20 cellular contexts compared by ENCODE assay signal in genomic region chr3:11735638-11736037, GRCh38.
DNase-seq lines count a peak whose midpoint lies in the region; ATAC-seq and TF ChIP-seq lines count a peak whose summit lies in the region.
"Had no signal": no experiment of that assay in that cellular context is flagged by ENCODE, and none has a peak within 500 bp of the region (broad histone marks: within the 10 kb centered on the region; RNA-seq: fewer than 3 reads in every experiment).

No MANE protein-coding gene starts in this region.

- no peaks in the 10 kb centered on the region for H3K36me3 ChIP-seq in GM06990 (ENCODE audit: control insufficient read depth, insufficient read depth, low read length)
- H3K36me3 ChIP-seq in naive thymus-derived CD4-positive, alpha-beta T cell (ENCODE audit: control insufficient read depth in 2 of 3, insufficient read depth in 3 of 3, low read length in 3 of 3): no peaks in the 10 kb centered on the region
- no peaks in the 10 kb centered on the region for H3K36me3 ChIP-seq in uterus
- H3K36me3 ChIP-seq: pancreas, sigmoid colon had no signal

- H3K4me1 Mint-ChIP-seq in naive thymus-derived CD4-positive, alpha-beta T cell: peaks cover 0 to 6% (median 3%) of the 10 kb centered on the region in 7 donors
- H3K4me1 Mint-ChIP-seq: activated CD4-positive, alpha-beta T cell treated with anti-CD3 and anti-CD28 coated beads, Interleukin-2, amount 10 ng/mL, durations not matched to agents 24 days and 14 days; endodermal cell; naive B cell had no signal

- no peaks in the 10 kb centered on the region; the same call in 1 of the 2 replicates for H3K27me3 ChIP-seq in GM06990 (replicated peaks; ENCODE audit: control insufficient read depth, insufficient read depth, low read length)
- H3K27me3 ChIP-seq in naive thymus-derived CD4-positive, alpha-beta T cell (ENCODE audit: control insufficient read depth in 2 of 2, insufficient read depth in 2 of 2, low read length in 2 of 2): no peaks in the 10 kb centered on the region
- no peaks in the 10 kb centered on the region for H3K27me3 ChIP-seq in uterus
- H3K27me3 ChIP-seq: pancreas, sigmoid colon had no signal

- TF ChIP-seq CTCF in GM06990 (IDR thresholded peaks at IDR 0.05; ENCODE audit: insufficient read depth, low read length, poor library complexity, severe bottlenecking): peak; percentile 37
- TF ChIP-seq CTCF in uterus (IDR thresholded peaks at IDR 0.05): no peak

- H3K4me3 Mint-ChIP-seq in naive thymus-derived CD4-positive, alpha-beta T cell: no peak overlapping the region
- H3K4me3 Mint-ChIP-seq: activated CD4-positive, alpha-beta T cell treated with anti-CD3 and anti-CD28 coated beads, Interleukin-2, amount 10 ng/mL, durations not matched to agents 24 days and 14 days; brain; endodermal cell; naive B cell; T-cell had no signal

- peaks cover 0 to 9% (median 0%) of the 10 kb centered on the region in 5 donors for H3K27me3 Mint-ChIP-seq in naive thymus-derived CD4-positive, alpha-beta T cell
- H3K27me3 Mint-ChIP-seq: brain, T-cell had no signal

- intact Hi-C loops in naive thymus-derived CD4-positive, alpha-beta T cell (cut with micrococcal nuclease): loop anchor here in 1 of 2 donors (1.0 kb wide), 1 partner anchor 69 kb away; no protein-coding TSS in a partner anchor
- intact Hi-C loops in uterus (cut with DNase I; ENCODE audit: low total_unique reads): no loop called here

- POLR2A ChIA-PET in HEK293T (lab: Yijun Ruan, JAX): no interaction called here
- POLR2A ChIA-PET in naive thymus-derived CD4-positive, alpha-beta T cell (lab: Charles Lee): no interaction called here

- H3K9me3 ChIP-seq in naive thymus-derived CD4-positive, alpha-beta T cell (ENCODE audit: control insufficient read depth in 2 of 3, low read length in 3 of 3): no peaks in the 10 kb centered on the region
- no peaks in the 10 kb centered on the region for H3K9me3 ChIP-seq in uterus
- H3K9me3 ChIP-seq: pancreas, sigmoid colon had no signal

- DNase-seq in GM06990 (ENCODE audit: extremely low read depth, insufficient read length) (no peak), HEK293T (ENCODE audit: extremely low spot score) (no peak), RPMI8226 (peak; percentile 39), uterus (no peak)
- no peak for DNase-seq in naive thymus-derived CD4-positive, alpha-beta T cell
- DNase-seq in activated CD4-positive, alpha-beta T cell treated with anti-CD3 and anti-CD28 coated beads for 1 hour: no peak
- DNase-seq: activated CD4-positive, alpha-beta T cell treated with anti-CD3 and anti-CD28 coated beads, Interleukin-2, amount 10 ng/mL, durations not matched to agents 24 days and 14 days; endodermal cell; glutamatergic neuron; KG1; mesenchymal stem cell; naive B cell; NCI-H2081; NCI-H510A treated with DMSO at 0.1 percent for 48 hours; pancreas; SHP77; sigmoid colon; T-cell had no signal

- no peaks in the 10 kb centered on the region for H3K36me3 Mint-ChIP-seq in naive thymus-derived CD4-positive, alpha-beta T cell
- H3K36me3 Mint-ChIP-seq: brain, naive B cell, T-cell had no signal

- no peaks in the 10 kb centered on the region for H3K4me1 ChIP-seq in naive thymus-derived CD4-positive, alpha-beta T cell (ENCODE audit: control insufficient read depth in 2 of 2, insufficient read depth in 2 of 2, low read length in 2 of 2)
- H3K4me1 ChIP-seq in uterus: no peaks in the 10 kb centered on the region
- H3K4me1 ChIP-seq: pancreas, sigmoid colon had no signal

- H3K9me3 Mint-ChIP-seq in naive thymus-derived CD4-positive, alpha-beta T cell: no peaks in the 10 kb centered on the region
- H3K9me3 Mint-ChIP-seq: activated CD4-positive, alpha-beta T cell treated with anti-CD3 and anti-CD28 coated beads, Interleukin-2, amount 10 ng/mL, durations not matched to agents 24 days and 14 days; brain; endodermal cell; naive B cell; T-cell had no signal

- CTCF ChIA-PET in HEK293T (lab: Yijun Ruan, JAX): no interaction called here
- CTCF ChIA-PET in naive thymus-derived CD4-positive, alpha-beta T cell (lab: Charles Lee): interaction anchor here (0.6 kb wide), 1 partner anchor 359 kb away, joined by 3 read pairs; no protein-coding TSS in a partner anchor

- H3K27ac Mint-ChIP-seq in naive thymus-derived CD4-positive, alpha-beta T cell: peak overlapping the region in 1 of 9 donors; percentile 3
- H3K27ac Mint-ChIP-seq: activated CD4-positive, alpha-beta T cell treated with anti-CD3 and anti-CD28 coated beads, Interleukin-2, amount 10 ng/mL, durations not matched to agents 24 days and 14 days; endodermal cell; T-cell had no signal

- no peak for TF ChIP-seq POLR2A in uterus (IDR thresholded peaks at IDR 0.05)

- ATAC-seq in naive thymus-derived CD4-positive, alpha-beta T cell: peak; percentile 41
- no peak for ATAC-seq in HG02610 (IDR thresholded peaks at IDR 0.05; ENCODE audit: unreplicated experiment)
- ATAC-seq: T-cell had no signal

- no peak overlapping the region for H3K4me3 ChIP-seq in GM06990 (replicated peaks; ENCODE audit: low read depth, low read length)
- H3K4me3 ChIP-seq in naive thymus-derived CD4-positive, alpha-beta T cell (ENCODE audit: low read length): no peak overlapping the region
- no peak overlapping the region for H3K4me3 ChIP-seq in uterus
- H3K4me3 ChIP-seq: pancreas, sigmoid colon had no signal

- H3K27ac ChIP-seq in naive thymus-derived CD4-positive, alpha-beta T cell (ENCODE audit: low read depth, low read length): no peak overlapping the region
- no peak overlapping the region for H3K27ac ChIP-seq in uterus
- H3K27ac ChIP-seq: pancreas, sigmoid colon had no signal

TF ChIP-seq in HEK293T, 16 proteins besides CTCF, POLR2A, EP300 and RAD21:
- TF ChIP-seq L3MBTL2 (conservative IDR thresholded peaks at IDR 0.05) (peak; percentile 51; the same call in 1 of the 2 replicates), HDGF (IDR thresholded peaks at IDR 0.05; ENCODE audit: borderline replicate concordance) (no peak)
TF ChIP-seq in HEK293T: peak in this region for 1.
